In the genomic region with DNA sequence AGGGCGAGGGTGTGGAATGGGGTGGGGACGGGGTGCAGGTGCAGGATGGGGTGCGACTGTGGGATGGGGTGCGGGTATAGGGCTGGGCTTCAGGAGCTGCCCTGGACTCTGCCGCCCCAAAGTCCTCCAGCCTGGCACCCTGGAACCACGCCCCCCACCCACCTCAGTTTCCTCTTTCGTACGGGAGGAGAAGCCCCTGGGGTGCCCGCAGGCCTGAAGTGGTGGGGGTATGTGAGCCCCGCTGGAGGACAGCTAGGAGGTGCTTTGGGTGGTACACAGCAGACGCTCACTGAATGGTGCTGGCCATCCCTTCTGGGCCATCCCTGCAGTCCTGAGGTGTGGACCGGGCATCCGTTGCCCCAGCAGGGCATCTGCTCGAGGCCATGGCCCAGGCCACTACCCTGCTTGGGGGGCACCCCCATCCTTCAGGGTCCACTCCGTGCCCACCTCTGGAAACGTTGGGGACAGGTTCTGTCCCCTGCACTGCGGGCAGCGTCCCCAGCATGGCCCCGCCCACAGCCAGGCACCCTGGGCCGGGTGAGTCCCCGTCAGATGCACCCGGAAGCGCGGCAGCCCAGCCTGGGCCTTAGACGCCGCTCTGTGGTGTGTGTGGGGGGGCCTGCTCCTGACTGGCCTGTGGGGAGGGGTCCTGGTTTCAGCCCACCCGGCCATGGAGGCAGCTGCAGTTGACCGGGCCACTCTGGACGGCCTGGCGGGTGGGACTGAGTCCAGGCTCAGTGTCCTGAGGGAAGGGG, we compare ENCODE assay signal across 22 cellular contexts. TPM values are rescaled to one million over a fixed set of nuclear protein-coding genes. Genes with fewer than 3 reads are reported as not detected.
"Had no signal": no experiment of that assay in that cellular context is flagged by ENCODE, and none has a peak within 500 bp of the region (broad histone marks: within the 10 kb centered on the region; RNA-seq: fewer than 3 reads in every experiment).

No MANE protein-coding gene starts in this region.

- H3K9me3 Mint-ChIP-seq: activated naive CD4-positive, alpha-beta T cell treated with anti-CD3 and anti-CD28 coated beads, Interleukin-2, amount 50 U/mL, for 72 hours had no signal

- H3K4me1 Mint-ChIP-seq: nephron had no signal

- H3K4me3 ChIP-seq: heart right ventricle, sigmoid colon, smooth muscle cell had no signal

- ATAC-seq: activated naive CD4-positive, alpha-beta T cell treated with anti-CD3 and anti-CD28 coated beads, Interleukin-2, amount 50 U/mL, for 72 hours; left lobe of liver had no signal

- DNase-seq: activated CD4-positive, alpha-beta T cell treated with anti-CD3 and anti-CD28 coated beads for 4 hours; activated CD4-positive, alpha-beta T cell treated with anti-CD3 and anti-CD28 coated beads, Interleukin-2, amount 50 U/mL, for 48 hours; activated CD4-positive, CD25-positive, alpha-beta regulatory T cell; activated T-cell treated with anti-CD3 and anti-CD28 coated beads, Interleukin-2, amount 50 U/mL, for 48 hours; amniotic stem cell; heart right ventricle; mammary epithelial cell; nucleus accumbens; sigmoid colon; stimulated activated CD4-positive, alpha-beta T cell treated with anti-CD3 and anti-CD28 coated beads, Interleukin-15, amount 100 ng/mL, for 24 hours; stimulated activated naive CD4-positive, alpha-beta T cell; T-helper 9 cell had no signal

- H3K9me3 ChIP-seq: heart right ventricle, sigmoid colon had no signal

- H3K27ac ChIP-seq: epithelial cell of prostate, heart right ventricle, sigmoid colon had no signal

- H3K27ac Mint-ChIP-seq: activated naive CD4-positive, alpha-beta T cell treated with anti-CD3 and anti-CD28 coated beads, Interleukin-2, amount 50 U/mL, for 72 hours; mesothelial cell of epicardium; nephron had no signal

- H3K36me3 Mint-ChIP-seq: activated naive CD4-positive, alpha-beta T cell treated with anti-CD3 and anti-CD28 coated beads, Interleukin-2, amount 50 U/mL, for 72 hours; mesothelial cell of epicardium had no signal

- H3K4me1 ChIP-seq: heart right ventricle, sigmoid colon had no signal

- H3K4me2 ChIP-seq: smooth muscle cell had no signal

- H3K4me3 Mint-ChIP-seq: mesothelial cell of epicardium, nephron had no signal

- H3K36me3 ChIP-seq: heart right ventricle, sigmoid colon had no signal

RNA-seq across cellular contexts. Expression of gene UNCX, which starts 41.6 kb away (rescaled TPM):
- total RNA-seq: activated naive CD4-positive, alpha-beta T cell treated with anti-CD3 and anti-CD28 coated beads, Interleukin-2, amount 50 U/mL, for 72 hours; fibroblast of villous mesenchyme; heart right ventricle; left lobe of liver; mammary epithelial cell; mesothelial cell of epicardium; sigmoid colon; smooth muscle cell; subcutaneous adipose tissue; T-helper 1 cell treated with Interleukin-12 subunit alpha and Interleukin-12 subunit beta and Interleukin-4 antibody, amounts not matched to agents 30 ng/mL and 1 ng/mL, for 36 hours; urinary bladder had no signal
- polyA plus RNA-seq: heart right ventricle, mammary epithelial cell, sigmoid colon, smooth muscle cell, urinary bladder had no signal
